In the genomic region with DNA sequence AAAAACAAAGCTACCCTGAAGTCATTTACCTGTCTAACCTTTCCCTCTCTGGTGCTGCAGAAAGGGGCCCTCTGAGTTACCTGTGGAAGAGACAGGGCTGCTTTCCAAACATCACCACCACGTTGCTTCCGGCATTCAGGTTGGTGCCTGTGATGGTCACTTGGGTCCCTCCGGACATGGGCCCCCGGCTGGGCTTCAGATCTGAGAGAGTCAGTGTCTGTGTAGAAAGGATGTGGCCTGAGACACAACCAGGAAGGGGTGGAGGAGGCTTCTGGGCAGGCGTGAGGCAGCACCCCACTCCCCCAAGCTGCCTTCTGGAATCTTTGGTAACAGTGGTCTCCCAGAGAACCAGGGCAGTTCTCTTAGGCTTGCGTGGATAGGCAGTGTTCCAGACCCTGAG, we compare ENCODE assay signal across 29 cellular contexts.
"Had no signal": no experiment of that assay in that cellular context is flagged by ENCODE, and none has a peak within 500 bp of the region (broad histone marks: within the 10 kb centered on the region; RNA-seq: fewer than 3 reads in every experiment).

No MANE protein-coding gene starts in this region.

- H3K9me3 ChIP-seq: ascending aorta, SJCRH30 had no signal

- H3K4me3 ChIP-seq: ascending aorta, cardiac muscle cell, MG63, SJCRH30, SK-N-MC had no signal

- H3K36me3 ChIP-seq: cardiac muscle cell, MG63, SJCRH30, WERI-Rb-1 had no signal

- H3K27ac ChIP-seq: ascending aorta, cardiac muscle cell, SJCRH30, SK-N-MC, WERI-Rb-1 had no signal

- H3K27me3 Mint-ChIP-seq: activated CD4-positive, alpha-beta T cell treated with anti-CD3 and anti-CD28 coated beads, Interleukin-2, amount 10 ng/mL, durations not matched to agents 7 days and 5 days; activated naive CD4-positive, alpha-beta T cell treated with anti-CD3 and anti-CD28 coated beads, Interleukin-2, amount 50 U/mL, for 24 hours; activated naive CD8-positive, alpha-beta T cell treated with anti-CD3 and anti-CD28 coated beads, Interleukin-2, amount 10 ng/mL, durations not matched to agents 7 days and 5 days had no signal

- H3K4me3 Mint-ChIP-seq: activated CD4-positive, alpha-beta T cell treated with anti-CD3 and anti-CD28 coated beads, Interleukin-2, amount 10 ng/mL, durations not matched to agents 7 days and 5 days; activated CD8-positive, alpha-beta T cell treated with anti-CD3 and anti-CD28 coated beads, Interleukin-2, amount 10 ng/mL, durations not matched to agents 7 days and 5 days; activated naive CD4-positive, alpha-beta T cell treated with anti-CD3 and anti-CD28 coated beads, Interleukin-2, amount 50 U/mL, for 24 hours; activated naive CD8-positive, alpha-beta T cell treated with anti-CD3 and anti-CD28 coated beads, Interleukin-2, amount 10 ng/mL, durations not matched to agents 7 days and 5 days; activated T-cell treated with anti-CD3 and anti-CD28 coated beads, Interleukin-2, amount 50 U/mL, for 24 hours had no signal

- H3K4me1 ChIP-seq: SJCRH30 had no signal

- ATAC-seq: activated CD8-positive, alpha-beta T cell treated with anti-CD3 and anti-CD28 coated beads, Interleukin-2, amount 10 ng/mL, durations not matched to agents 7 days and 5 days; Panc1 had no signal

- H3K4me1 Mint-ChIP-seq: activated CD4-positive, alpha-beta T cell treated with anti-CD3 and anti-CD28 coated beads, Interleukin-2, amount 10 ng/mL, durations not matched to agents 7 days and 5 days; activated naive CD4-positive, alpha-beta T cell treated with anti-CD3 and anti-CD28 coated beads, Interleukin-2, amount 50 U/mL, for 24 hours; activated naive CD8-positive, alpha-beta T cell treated with anti-CD3 and anti-CD28 coated beads, Interleukin-2, amount 10 ng/mL, durations not matched to agents 7 days and 5 days had no signal

- H3K27ac Mint-ChIP-seq: activated CD4-positive, alpha-beta T cell treated with anti-CD3 and anti-CD28 coated beads, Interleukin-2, amount 10 ng/mL, durations not matched to agents 7 days and 5 days; activated CD8-positive, alpha-beta T cell treated with anti-CD3 and anti-CD28 coated beads, Interleukin-2, amount 10 ng/mL, durations not matched to agents 7 days and 5 days; activated naive CD4-positive, alpha-beta T cell treated with anti-CD3 and anti-CD28 coated beads, Interleukin-2, amount 50 U/mL, for 24 hours; activated naive CD8-positive, alpha-beta T cell treated with anti-CD3 and anti-CD28 coated beads, Interleukin-2, amount 10 ng/mL, durations not matched to agents 7 days and 5 days; activated T-cell treated with anti-CD3 and anti-CD28 coated beads, Interleukin-2, amount 50 U/mL, for 24 hours; activated T-helper 2 cell treated with anti-CD3 and anti-CD28 coated beads, Interferon-gamma antibody, Interleukin-2, Interleukin-4, amounts not matched to agents 10 μg/mL and 5 μg/mL and 100 μg/mL, durations not matched to agents 14 hours and 24 hours and 36 hours had no signal

- H3K27me3 ChIP-seq: ascending aorta, cardiac muscle cell, MG63, SJCRH30 had no signal

- DNase-seq: activated CD4-positive, alpha-beta T cell treated with anti-CD3 and anti-CD28 coated beads, Interleukin-2, amount 10 ng/mL, durations not matched to agents 7 days and 5 days; activated CD4-positive, alpha-beta T cell treated with anti-CD3 and anti-CD28 coated beads, Interleukin-2, amount 50 U/mL, for 48 hours; activated CD8-positive, alpha-beta T cell treated with anti-CD3 and anti-CD28 coated beads, Interleukin-2, amount 10 ng/mL, durations not matched to agents 7 days and 5 days; activated gamma-delta T cell; activated naive CD4-positive, alpha-beta T cell treated with Interleukin-2 at 50 U/mL for 16 hours; activated naive CD8-positive, alpha-beta T cell treated with anti-CD3 and anti-CD28 coated beads, Interleukin-2, amount 10 ng/mL, durations not matched to agents 7 days and 5 days; activated T-cell treated with anti-CD3 and anti-CD28 coated beads, Interleukin-2, amount 50 U/mL, for 24 hours; amygdala; Kasumi-1; MG63; NCI-H1048; NCI-H1105 treated with DMSO at 0.1 percent for 48 hours; NCI-H1436; NCI-H1694; NCI-H1930; NCI-H2081 treated with DMSO at 0.1 percent for 48 hours; NCI-H226; NCI-H446 treated with DMSO at 0.1 percent for 48 hours; NCI-H524; SHP77; SJCRH30; T1000; WERI-Rb-1 had no signal
